2 cellular contexts compared by ENCODE assay signal in genomic region chr2:61882850-61883249, GRCh38.
TF ChIP-seq lines count a peak whose summit lies in the region.

No MANE protein-coding gene starts in this region.

TF ChIP-seq in A549, 52 proteins besides CTCF, POLR2A, EP300 and RAD21:
- TF ChIP-seq NR3C1 (IDR thresholded peaks at IDR 0.05) (no peak), MAFK (IDR thresholded peaks at IDR 0.05; ENCODE audit: partially characterized antibody) (peak; percentile 64)
TF ChIP-seq in A549: peak in this region for 1.

TF ChIP-seq in K562, 482 proteins besides CTCF, POLR2A, EP300 and RAD21:
- TF ChIP-seq ZNF316 (IDR thresholded peaks at IDR 0.05) (peak; percentile 42; the same call in 1 of the 2 replicates), ZNF324 (CRISPR knock-in tag; IDR thresholded peaks at IDR 0.05) (no peak), C11orf30 (IDR thresholded peaks at IDR 0.05; ENCODE audit: low read depth) (peak; percentile 12; the same call in 1 of the 2 replicates)
